ENCODE assay signal across 29 cellular contexts in genomic region chr2:15971351-15971750, GRCh38. TPM values are rescaled to one million over a fixed set of nuclear protein-coding genes. Genes with fewer than 3 reads are reported as not detected.
"Had no signal": no experiment of that assay in that cellular context is flagged by ENCODE, and none has a peak within 500 bp of the region (broad histone marks: within the 10 kb centered on the region; RNA-seq: fewer than 3 reads in every experiment).

No MANE protein-coding gene starts in this region.

- H3K4me3 ChIP-seq: esophagus muscularis mucosa, gastroesophageal sphincter, heart left ventricle, hepatocyte, lung, mucosa of descending colon, neural progenitor cell, prostate gland, sigmoid colon, stomach, thyroid gland, vagina had no signal

- H3K4me3 Mint-ChIP-seq: dendritic cell treated with granulocyte-macrophage colony-stimulating factor and Interleukin-4, amounts not matched to agents 40 ng/mL and 50 ng/mL, for 4 days; memory B cell; mesothelial cell of epicardium; naive B cell; natural killer cell treated with Interleukin-12 subunit alpha and Interleukin-12 subunit beta and Interleukin-15 and Interleukin-18, amount 100 ng/mL, for 72 hours; neural progenitor cell; stimulated activated effector memory CD8-positive, alpha-beta T cell treated with anti-CD3 and anti-CD28 coated beads, Interleukin-12 subunit alpha, Interleukin-12 subunit beta, amount 100 ng/mL, for 72 hours had no signal

- H2AFZ ChIP-seq: hepatocyte, neural progenitor cell had no signal

- H3K4me1 ChIP-seq: heart left ventricle, prostate gland, sigmoid colon, stomach, thyroid gland, vagina had no signal

- ATAC-seq: foreskin keratinocyte; gastroesophageal sphincter; heart left ventricle; left lobe of liver; mucosa of descending colon; natural killer cell treated with Interleukin-12 subunit alpha and Interleukin-12 subunit beta and Interleukin-15 and Interleukin-18, amount 100 ng/mL, for 72 hours; right cardiac atrium; stimulated activated effector memory CD8-positive, alpha-beta T cell treated with anti-CD3 and anti-CD28 coated beads, Interleukin-12 subunit alpha, Interleukin-12 subunit beta, amount 100 ng/mL, for 72 hours had no signal

- H3K27me3 ChIP-seq: foreskin keratinocyte, hepatocyte, sigmoid colon, thyroid gland, vagina had no signal

- H3K4me2 ChIP-seq: hepatocyte, neural progenitor cell had no signal

- H3K27me3 Mint-ChIP-seq: dendritic cell treated with granulocyte-macrophage colony-stimulating factor and Interleukin-4, amounts not matched to agents 40 ng/mL and 50 ng/mL, for 4 days had no signal

- DNase-seq: effector CD8-positive, alpha-beta T cell; foreskin keratinocyte; heart left ventricle; mucosa of descending colon; naive B cell; nucleus accumbens; right cardiac atrium; sigmoid colon; stimulated activated CD4-positive, alpha-beta T cell treated with anti-CD3 and anti-CD28 coated beads, Interleukin-2, amount 100 ng/mL, for 24 hours; stimulated activated CD4-positive, alpha-beta T cell treated with anti-CD3 and anti-CD28 coated beads, Interleukin-4, amount 100 ng/mL, for 24 hours; stimulated activated naive CD4-positive, alpha-beta T cell treated with Interleukin-2 at 50 U/mL for 16 hours; stomach; trophoblast cell had no signal

- H3K9ac ChIP-seq: neural progenitor cell had no signal

- H3K9me3 Mint-ChIP-seq: dendritic cell treated with granulocyte-macrophage colony-stimulating factor and Interleukin-4, amounts not matched to agents 40 ng/mL and 50 ng/mL, for 4 days; memory B cell; mesothelial cell of epicardium; natural killer cell treated with Interleukin-12 subunit alpha and Interleukin-12 subunit beta and Interleukin-15 and Interleukin-18, amount 100 ng/mL, for 72 hours; neural progenitor cell had no signal

- H3K9me3 ChIP-seq: esophagus muscularis mucosa, gastroesophageal sphincter, heart left ventricle, mucosa of descending colon, prostate gland, sigmoid colon, stomach, thyroid gland, vagina had no signal

- H3K27ac ChIP-seq: esophagus muscularis mucosa, foreskin keratinocyte, gastroesophageal sphincter, heart left ventricle, hepatocyte, neural progenitor cell, prostate gland, sigmoid colon, stomach, thyroid gland, vagina had no signal

- H3K27ac Mint-ChIP-seq: dendritic cell treated with granulocyte-macrophage colony-stimulating factor and Interleukin-4, amounts not matched to agents 40 ng/mL and 50 ng/mL, for 4 days; memory B cell; mesothelial cell of epicardium; natural killer cell treated with Interleukin-12 subunit alpha and Interleukin-12 subunit beta and Interleukin-15 and Interleukin-18, amount 100 ng/mL, for 72 hours; stimulated activated effector memory CD8-positive, alpha-beta T cell treated with anti-CD3 and anti-CD28 coated beads, Interleukin-12 subunit alpha, Interleukin-12 subunit beta, amount 100 ng/mL, for 72 hours had no signal

- H3K36me3 Mint-ChIP-seq: memory B cell; mesothelial cell of epicardium; naive B cell; natural killer cell treated with Interleukin-12 subunit alpha and Interleukin-12 subunit beta and Interleukin-15 and Interleukin-18, amount 100 ng/mL, for 72 hours; neural progenitor cell; stimulated activated effector memory CD8-positive, alpha-beta T cell treated with anti-CD3 and anti-CD28 coated beads, Interleukin-12 subunit alpha, Interleukin-12 subunit beta, amount 100 ng/mL, for 72 hours had no signal

- H3K36me3 ChIP-seq: esophagus muscularis mucosa, gastroesophageal sphincter, heart left ventricle, neural progenitor cell, prostate gland, sigmoid colon, stomach, thyroid gland, vagina had no signal

RNA-seq across cellular contexts. Expression of gene MYCN, which starts 31.0 kb away (rescaled TPM):
- total RNA-seq: fibroblast of lung; foreskin keratinocyte; natural killer cell treated with Interleukin-12 subunit alpha and Interleukin-12 subunit beta and Interleukin-15 and Interleukin-18, amount 100 ng/mL, for 72 hours; subcutaneous adipose tissue had no signal
- polyA plus RNA-seq: fibroblast of lung had no signal
